ENCODE assay signal across 22 cellular contexts in the genomic region with DNA sequence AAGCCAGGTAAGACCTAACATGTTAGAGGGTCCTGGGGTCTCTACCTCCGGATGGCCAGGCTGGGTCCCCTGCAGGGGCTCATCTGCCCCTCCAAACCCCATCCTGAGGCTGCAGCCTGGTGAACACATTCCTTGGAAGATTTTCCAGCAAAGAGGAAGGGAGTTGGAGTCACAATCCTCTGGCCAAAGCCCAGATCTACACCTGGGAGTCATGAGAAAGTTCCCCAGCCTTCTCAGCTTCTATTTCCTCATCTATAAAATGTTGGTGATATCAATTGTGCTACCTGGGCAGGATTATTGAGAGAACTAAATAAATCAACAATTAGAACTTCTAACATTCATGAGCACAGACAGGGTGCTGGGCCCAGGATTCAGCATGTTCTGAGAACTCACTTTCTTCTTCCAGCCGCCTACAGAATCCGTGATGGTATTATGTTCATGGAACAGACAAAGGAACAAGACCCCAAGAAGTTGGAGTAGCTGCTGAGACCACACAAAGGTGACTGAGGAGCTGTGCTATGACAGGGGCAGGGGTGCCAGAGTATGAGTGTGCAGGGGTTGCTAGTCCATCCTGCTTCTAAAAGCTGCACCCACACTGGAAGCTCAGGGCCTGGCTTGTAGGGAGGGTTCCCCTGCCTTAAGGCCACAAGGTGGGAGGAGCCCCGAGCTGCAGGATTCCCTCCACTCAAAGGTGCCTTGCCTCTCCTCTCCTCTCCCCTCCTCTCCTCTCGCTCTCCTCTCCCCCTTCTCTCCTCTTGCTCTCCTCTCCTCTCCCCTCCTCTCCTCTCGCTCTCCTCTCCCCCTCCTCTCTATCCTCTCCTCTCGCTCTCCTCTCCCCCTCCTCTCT.
DNase-seq lines count a peak whose midpoint lies in the region; ATAC-seq, FAIRE-seq and TF ChIP-seq lines count a peak whose summit lies in the region.
"Had no signal": no experiment of that assay in that cellular context is flagged by ENCODE, and none has a peak within 500 bp of the region (broad histone marks: within the 10 kb centered on the region; RNA-seq: fewer than 3 reads in every experiment).

No MANE protein-coding gene starts in this region.

- intact Hi-C loops in Right ventricle myocardium superior (cut with DNase I) = no loop called here
- intact Hi-C loops in K562 (cut with micrococcal nuclease) = no loop called here
- intact Hi-C loops in kidney (cut with DNase I) = no loop called here

- no peak overlapping the region for H2BK12ac ChIP-seq in mesenchymal stem cell (ENCODE audit: low read length in 2 of 2)

- no peak for TF ChIP-seq POLR2A in K562 (conservative IDR thresholded peaks at IDR 0.05)

- H3K4me3 Mint-ChIP-seq in stimulated activated naive B cell treated with anti-CD40 and anti-IgM and Interleukin-4, amounts not matched to agents 10 μg/mL and 1 μg/mL and 100 μg/mL, for 72 hours = no peak overlapping the region
- H3K4me3 Mint-ChIP-seq in activated T-cell treated with anti-CD3 and anti-CD28 coated beads, Interleukin-2, amount 50 U/mL, for 4 hours = no peak overlapping the region

- CTCF ChIA-PET in K562 (lab: Yijun Ruan, JAX; ENCODE audit: low intra/inter-chr PET ratio) = no interaction called here

- H3K79me1 ChIP-seq in mesenchymal stem cell (replicated peaks; ENCODE audit: low read length, poor library complexity, severe bottlenecking) = no peaks in the 10 kb centered on the region

- no peak for DNase-seq in cardiac muscle cell (ENCODE audit: low read depth in 1 of 2, low spot score in 1 of 2)
- no peak for DNase-seq in Right ventricle myocardium superior
- DNase-seq in K562 (ENCODE audit: extremely low read depth in 1 of 4, low spot score in 3 of 4) = no peak
- peak; percentile 10 for DNase-seq in kidney
- no peak for DNase-seq in stimulated activated naive B cell treated with anti-CD40 and anti-IgM and Interleukin-4, amounts not matched to agents 10 μg/mL and 1 μg/mL and 100 μg/mL, for 72 hours
- no peak for DNase-seq in activated T-cell treated with anti-CD3 and anti-CD28 coated beads, Interleukin-2, amount 50 U/mL, for 4 hours
- DNase-seq in mesenchymal stem cell = no peak
- DNase-seq: DMS53; GDM1; GOT3; NCI-H1092 treated with DMSO at 0.1 percent for 48 hours; NCI-H1436 treated with DMSO at 0.1 percent for 48 hours; NCI-H1930; NCI-H2227 treated with DMSO at 0.1 percent for 48 hours; NCI-H510A; NK-92 treated with Interleukin-12 subunit alpha and Interleukin-12 subunit beta, amount 100 ng/mL, for 24 hours had no signal

- H2BK5ac ChIP-seq in mesenchymal stem cell (ENCODE audit: low read depth, low read length, poor library complexity, severe bottlenecking) = no peak overlapping the region

- no peak overlapping the region for H3K18ac ChIP-seq in mesenchymal stem cell (ENCODE audit: low read depth in 1 of 2, low read length in 2 of 2)

- no peaks in the 10 kb centered on the region for H3K36me3 Mint-ChIP-seq in stimulated activated naive B cell treated with anti-CD40 and anti-IgM and Interleukin-4, amounts not matched to agents 10 μg/mL and 1 μg/mL and 100 μg/mL, for 72 hours
- no peaks in the 10 kb centered on the region for H3K36me3 Mint-ChIP-seq in activated T-cell treated with anti-CD3 and anti-CD28 coated beads, Interleukin-2, amount 50 U/mL, for 4 hours (ENCODE audit: insufficient read depth)

- no peak overlapping the region for H3K4me2 ChIP-seq in K562 (ENCODE audit: insufficient read depth, low read length)
- no peak overlapping the region for H3K4me2 ChIP-seq in mesenchymal stem cell (ENCODE audit: low read length, poor library complexity, severe bottlenecking)

- BruUV-seq in K562 (replicated peaks; lab: Mats Ljungman, UMichigan) = no TSS peak

- in situ Hi-C loops in K562 (cut with MboI) = no loop called here

- H3K9ac ChIP-seq in K562 (ENCODE audit: insufficient read depth in 1 of 2, low read depth in 2 of 2, low read length in 2 of 2) (no peak overlapping the region), kidney (ENCODE audit: low read length in 2 of 2) (no peak overlapping the region), mesenchymal stem cell (ENCODE audit: low read length) (no peak overlapping the region)

- H3K4ac ChIP-seq in mesenchymal stem cell (ENCODE audit: low read depth in 1 of 2, low read length in 2 of 2) = no peak overlapping the region

- H2AFZ ChIP-seq in K562 (ENCODE audit: low read depth, low read length) (no peak overlapping the region), mesenchymal stem cell (ENCODE audit: low read depth, low read length) (no peak overlapping the region)

- H2AK5ac ChIP-seq in mesenchymal stem cell (ENCODE audit: low read length, severe bottlenecking) = no peak overlapping the region

- TF ChIP-seq RAD21 in K562 (CRISPR knock-in tag; conservative IDR thresholded peaks at IDR 0.05 in 1 of 2, IDR thresholded peaks at IDR 0.05 in 1 of 2) = no peak

- peaks cover 17% of the 10 kb centered on the region for H3K4me1 ChIP-seq in cardiac muscle cell (ENCODE audit: low read depth)
- H3K4me1 ChIP-seq in K562 (replicated peaks in 1 of 2; ENCODE audit: control insufficient read depth in 2 of 2, insufficient read depth in 2 of 2, low read length in 2 of 2) = no peaks in the 10 kb centered on the region
- H3K4me1 ChIP-seq in kidney (ENCODE audit: control insufficient read depth in 1 of 2, insufficient read depth in 1 of 2, low read depth in 1 of 2, low read length in 2 of 2) = no peaks in the 10 kb centered on the region
- peaks cover 17% of the 10 kb centered on the region for H3K4me1 ChIP-seq in mesenchymal stem cell (ENCODE audit: control insufficient read depth, insufficient read depth, low read depth, low read length)

- H3K4me1 Mint-ChIP-seq in stimulated activated naive B cell treated with anti-CD40 and anti-IgM and Interleukin-4, amounts not matched to agents 10 μg/mL and 1 μg/mL and 100 μg/mL, for 72 hours = no peaks in the 10 kb centered on the region
- H3K4me1 Mint-ChIP-seq in activated T-cell treated with anti-CD3 and anti-CD28 coated beads, Interleukin-2, amount 50 U/mL, for 4 hours (ENCODE audit: low read depth) = no peaks in the 10 kb centered on the region

- no peaks in the 10 kb centered on the region for H4K20me1 ChIP-seq in K562 (replicated peaks; ENCODE audit: control insufficient read depth, insufficient read depth, low read length)

- 0% methylated on average over 3 of the region's 7 CpGs for WGBS in K562 (ENCODE audit: insufficient coverage, low coverage, missing lambda C conversion rate)
- 75% methylated on average over 7 of the region's 7 CpGs for WGBS in mesenchymal stem cell

- no peak overlapping the region for H4K8ac ChIP-seq in mesenchymal stem cell (ENCODE audit: low read length)

- no peak overlapping the region for H2BK15ac ChIP-seq in mesenchymal stem cell (ENCODE audit: low read depth, poor library complexity, severe bottlenecking)

- no peaks in the 10 kb centered on the region for H3K79me2 ChIP-seq in K562 (ENCODE audit: control insufficient read depth, insufficient read depth, low read length)

- TF ChIP-seq EP300 in K562 (IDR thresholded peaks at IDR 0.05; ENCODE audit: low read length) = no peak

- H4K91ac ChIP-seq in mesenchymal stem cell (ENCODE audit: low read length) = no peak overlapping the region

- no peak for ATAC-seq in Right ventricle myocardium superior (ENCODE audit: poor library complexity)
- ATAC-seq in K562 = no peak
- ATAC-seq in stimulated activated naive B cell treated with anti-CD40 and anti-IgM and Interleukin-4, amounts not matched to agents 10 μg/mL and 1 μg/mL and 100 μg/mL, for 72 hours (replicated peaks) = no peak
- ATAC-seq in activated T-cell treated with anti-CD3 and anti-CD28 coated beads, Interleukin-2, amount 50 U/mL, for 4 hours = no peak
- no peak for ATAC-seq in HG02852 (IDR thresholded peaks at IDR 0.05; ENCODE audit: unreplicated experiment)
- ATAC-seq: HCT116, Panc1, SK-N-SH treated with all-trans-retinoic acid at 6 μM for 48 hours had no signal

- H3K9me3 ChIP-seq in cardiac muscle cell (ENCODE audit: low read depth) (no peaks in the 10 kb centered on the region), K562 (replicated peaks; ENCODE audit: control insufficient read depth, insufficient read depth, low read depth, low read length) (no peaks in the 10 kb centered on the region), kidney (ENCODE audit: control insufficient read depth in 1 of 2, low read length in 2 of 2) (no peaks in the 10 kb centered on the region), mesenchymal stem cell (ENCODE audit: control insufficient read depth, low read length) (no peaks in the 10 kb centered on the region)

- H2BK120ac ChIP-seq in mesenchymal stem cell (ENCODE audit: low read depth, low read length) = no peak overlapping the region

- H3K27me3 ChIP-seq in cardiac muscle cell = no peaks in the 10 kb centered on the region
- H3K27me3 ChIP-seq in K562 (ENCODE audit: control insufficient read depth in 2 of 2, insufficient read depth in 2 of 2, low read length in 2 of 2) = peaks cover 23 to 70% of the 10 kb centered on the region in 2 experiments; a peak in 4 of 5 replicates
- H3K27me3 ChIP-seq in mesenchymal stem cell (ENCODE audit: control insufficient read depth in 1 of 2, insufficient read depth in 1 of 2, low read length in 2 of 2) = peaks cover 59 to 72% of the 10 kb centered on the region in 2 experiments

- H3K23ac ChIP-seq in mesenchymal stem cell (ENCODE audit: low read length in 2 of 2) = no peak overlapping the region

- FAIRE-seq in K562 (lab: Jason Lieb, UNC) (no peak), kidney (lab: Jason Lieb, UNC) (no peak)

- peak overlapping the region; percentile 41 for H3K27ac ChIP-seq in cardiac muscle cell
- no peak overlapping the region for H3K27ac ChIP-seq in K562 (ENCODE audit: extremely low read depth, low read depth, low read length)
- H3K27ac ChIP-seq in kidney (ENCODE audit: low read depth in 2 of 2, low read length in 2 of 2) = no peak overlapping the region
- H3K27ac ChIP-seq in mesenchymal stem cell (ENCODE audit: low read length, poor library complexity, severe bottlenecking) = no peak overlapping the region
- H3K27ac ChIP-seq: 22Rv1, C4-2B had no signal

- peaks cover 8 to 9% of the 10 kb centered on the region in 2 donors for H3K27me3 Mint-ChIP-seq in stimulated activated naive B cell treated with anti-CD40 and anti-IgM and Interleukin-4, amounts not matched to agents 10 μg/mL and 1 μg/mL and 100 μg/mL, for 72 hours
- H3K27me3 Mint-ChIP-seq in activated T-cell treated with anti-CD3 and anti-CD28 coated beads, Interleukin-2, amount 50 U/mL, for 4 hours (ENCODE audit: low read depth) = peaks cover 6% of the 10 kb centered on the region

- no peak for TF ChIP-seq CTCF in cardiac muscle cell (IDR thresholded peaks at IDR 0.05; ENCODE audit: low read depth, low read length)
- TF ChIP-seq CTCF in K562 (IDR thresholded peaks at IDR 0.05 in 2 of 3, conservative IDR thresholded peaks at IDR 0.05 in 1 of 3; ENCODE audit: insufficient read depth in 2 of 3, low read depth in 1 of 3, low read length in 3 of 3) = no peak
- TF ChIP-seq CTCF in kidney (IDR thresholded peaks at IDR 0.05; ENCODE audit: borderline replicate concordance, extremely low read depth, insufficient read depth) = no peak

- no peaks in the 10 kb centered on the region for H3K9me1 ChIP-seq in K562 (ENCODE audit: control insufficient read depth, insufficient read depth, low read length)

- H3K9me3 Mint-ChIP-seq in stimulated activated naive B cell treated with anti-CD40 and anti-IgM and Interleukin-4, amounts not matched to agents 10 μg/mL and 1 μg/mL and 100 μg/mL, for 72 hours = no peaks in the 10 kb centered on the region
- H3K9me3 Mint-ChIP-seq in activated T-cell treated with anti-CD3 and anti-CD28 coated beads, Interleukin-2, amount 50 U/mL, for 4 hours = no peaks in the 10 kb centered on the region

- no peak overlapping the region for H3K27ac Mint-ChIP-seq in stimulated activated naive B cell treated with anti-CD40 and anti-IgM and Interleukin-4, amounts not matched to agents 10 μg/mL and 1 μg/mL and 100 μg/mL, for 72 hours

- H3K36me3 ChIP-seq in cardiac muscle cell (peaks cover 8% of the 10 kb centered on the region), K562 (ENCODE audit: control insufficient read depth, insufficient read depth, low read length) (no peaks in the 10 kb centered on the region), kidney (ENCODE audit: control insufficient read depth in 1 of 2, insufficient read depth in 2 of 2, low read length in 2 of 2) (no peaks in the 10 kb centered on the region), mesenchymal stem cell (ENCODE audit: control insufficient read depth in 1 of 2, insufficient read depth in 2 of 2, low read depth in 1 of 2, low read length in 2 of 2) (no peaks in the 10 kb centered on the region)

- no peak overlapping the region for H3K14ac ChIP-seq in mesenchymal stem cell (ENCODE audit: low read length in 2 of 2)

- POLR2A ChIA-PET in K562 (lab: Yijun Ruan, JAX) = interaction anchor here (0.6 kb wide), 1 partner anchor 687 kb away, joined by 3 read pairs; no protein-coding TSS in a partner anchor

- H3K4me3 ChIP-seq in cardiac muscle cell (no peak overlapping the region), K562 (no peak overlapping the region), kidney (ENCODE audit: low read length in 2 of 2) (no peak overlapping the region), mesenchymal stem cell (ENCODE audit: insufficient read depth in 1 of 2, low read depth in 1 of 2, low read length in 2 of 2) (no peak overlapping the region)
